Comparison of ENCODE assay signal across 17 cellular contexts in genomic region chr19:33998302-33998701, GRCh38.
DNase-seq lines count a peak whose midpoint lies in the region; ATAC-seq and FAIRE-seq lines count a peak whose summit lies in the region.
"Had no signal": no experiment of that assay in that cellular context is flagged by ENCODE, and none has a peak within 500 bp of the region (broad histone marks: within the 10 kb centered on the region; RNA-seq: fewer than 3 reads in every experiment).

No MANE protein-coding gene starts in this region.

- no peak for FAIRE-seq in urothelium cell line (lab: Jason Lieb, UNC)
- FAIRE-seq: H1 had no signal

- DNase-seq in COLO829 (ENCODE audit: low spot score) = peak; percentile 6
- peak; percentile 18 to 36 for DNase-seq in HAP-1 (ENCODE audit: low spot score in 2 of 2)
- DNase-seq in RPMI7951 (ENCODE audit: low read depth) = peak; percentile 55
- DNase-seq in urothelium cell line (ENCODE audit: low spot score) = peak; percentile 17
- no peak for DNase-seq in left ventricle myocardium superior
- no peak for DNase-seq in glomerular visceral epithelial cell (ENCODE audit: extremely low spot score)
- DNase-seq: C1 segment of cervical spinal cord, COR-L47, DMS153, MG63, NCI-H1092, NCI-H146, NCI-H2081, NCI-H510A, SJCRH30 had no signal

- H3K4me3 ChIP-seq in HAP-1 = no peak overlapping the region
- H3K4me3 ChIP-seq: MG63, SJCRH30 had no signal

- H3K4me1 ChIP-seq in HAP-1 = peaks cover 4% of the 10 kb centered on the region
- H3K4me1 ChIP-seq: SJCRH30 had no signal

- no peaks in the 10 kb centered on the region for H3K36me3 ChIP-seq in HAP-1 (replicated peaks)
- H3K36me3 ChIP-seq: MG63, SJCRH30 had no signal

- H3K9me3 ChIP-seq in HAP-1 = no peaks in the 10 kb centered on the region
- H3K9me3 ChIP-seq: MG63, SJCRH30 had no signal

- in situ Hi-C loops in HAP-1 (cut with MboI; ENCODE audit: low sequenced_read_pairs) = loop anchor here (5.0 kb wide), 1 partner anchor 216 kb away; no protein-coding TSS in a partner anchor

- ATAC-seq in left ventricle myocardium superior = no peak
- ATAC-seq in GM21825 (IDR thresholded peaks at IDR 0.05; ENCODE audit: unreplicated experiment) = no peak

- no peaks in the 10 kb centered on the region; the same call in none of the 2 replicates for H3K27me3 ChIP-seq in HAP-1 (ENCODE audit: low read depth)
- H3K27me3 ChIP-seq: MG63, SJCRH30 had no signal

- intact Hi-C loops in left ventricle myocardium superior (cut with micrococcal nuclease) = loop anchor here (5.0 kb wide), 1 partner anchor 221 kb away; no protein-coding TSS in a partner anchor

Comparison
In these comparisons a context has a peak if more than half of its experiments do, and no peak if none do; other contexts are left out.
1. DNase-seq: peak in COLO829 (single experiment), HAP-1 (2 of 2), RPMI7951 (single experiment) and urothelium cell line (single experiment); none in left ventricle myocardium superior (single experiment) and glomerular visceral epithelial cell (single experiment).